Comparison of ENCODE assay signal across 22 cellular contexts in the genomic region with DNA sequence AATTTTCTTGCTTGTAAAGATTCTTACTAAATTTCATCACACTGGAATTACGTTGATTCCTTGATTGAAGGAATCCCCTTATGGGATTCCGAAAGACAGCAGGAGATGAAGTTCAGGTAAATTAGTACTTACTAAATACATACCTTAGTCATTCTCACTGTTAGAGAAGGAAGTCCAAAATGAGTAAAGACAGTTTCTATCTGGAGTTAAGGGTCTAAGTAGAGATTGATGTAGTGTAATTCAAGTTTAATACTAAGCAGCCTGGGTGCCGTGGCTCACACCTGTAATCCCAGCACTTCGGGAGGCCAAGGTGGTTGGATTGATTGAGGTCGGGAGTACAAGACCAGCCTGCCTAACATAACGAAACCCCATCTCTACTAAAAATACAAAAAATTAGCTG. TPM values are rescaled to one million over a fixed set of nuclear protein-coding genes. Genes with fewer than 3 reads are reported as not detected.
DNase-seq lines count a peak whose midpoint lies in the region; ATAC-seq and TF ChIP-seq lines count a peak whose summit lies in the region.
"Had no signal": no experiment of that assay in that cellular context is flagged by ENCODE, and none has a peak within 500 bp of the region (broad histone marks: within the 10 kb centered on the region; RNA-seq: fewer than 3 reads in every experiment).

No MANE protein-coding gene starts in this region.

- peak overlapping the region; percentile 42 for H3K4me2 ChIP-seq in Loucy (ENCODE audit: low read depth, low read length, poor library complexity, severe bottlenecking)

- no peaks in the 10 kb centered on the region for H3K9me2 ChIP-seq in Loucy (replicated peaks; ENCODE audit: low read depth, low read length)

- H3K36me3 ChIP-seq in Loucy (ENCODE audit: insufficient read depth, low read length): peaks cover 34% of the 10 kb centered on the region; the same call in 1 of the 2 replicates
- H3K36me3 ChIP-seq in gastroesophageal sphincter: peaks cover 0 to 57% of the 10 kb centered on the region in 2 donors

- peaks cover 37% of the 10 kb centered on the region for H3K4me1 Mint-ChIP-seq in activated naive CD4-positive, alpha-beta T cell treated with anti-CD3 and anti-CD28 coated beads, Interleukin-2, amount 10 ng/mL, durations not matched to agents 7 days and 5 days
- peaks cover 19 to 52% of the 10 kb centered on the region in 2 donors for H3K4me1 Mint-ChIP-seq in effector memory CD8-positive, alpha-beta T cell (ENCODE audit: low read depth in 2 of 2)
- peaks cover 46% of the 10 kb centered on the region for H3K4me1 Mint-ChIP-seq in stimulated activated memory B cell treated with anti-CD40 and anti-IgM and Interleukin-4, amounts not matched to agents 10 μg/mL and 1 μg/mL and 100 μg/mL, for 72 hours

- no peak for TF ChIP-seq EP300 in gastroesophageal sphincter (IDR thresholded peaks at IDR 0.05)

- peak overlapping the region; percentile 9 for H3K9ac ChIP-seq in Loucy (ENCODE audit: low read depth, low read length, poor library complexity, severe bottlenecking)
- H3K9ac ChIP-seq: parathyroid adenoma had no signal

- H3K36me3 Mint-ChIP-seq in activated naive CD4-positive, alpha-beta T cell treated with anti-CD3 and anti-CD28 coated beads, Interleukin-2, amount 50 U/mL, for 72 hours: no peaks in the 10 kb centered on the region
- H3K36me3 Mint-ChIP-seq in activated naive CD4-positive, alpha-beta T cell treated with anti-CD3 and anti-CD28 coated beads, Interleukin-2, amount 10 ng/mL, durations not matched to agents 7 days and 5 days: peaks cover 32% of the 10 kb centered on the region
- peaks cover 36% of the 10 kb centered on the region for H3K36me3 Mint-ChIP-seq in effector memory CD8-positive, alpha-beta T cell (ENCODE audit: insufficient read depth)
- H3K36me3 Mint-ChIP-seq in stimulated activated memory B cell treated with anti-CD40 and anti-IgM and Interleukin-4, amounts not matched to agents 10 μg/mL and 1 μg/mL and 100 μg/mL, for 72 hours: peaks cover 33% of the 10 kb centered on the region

- CTCF ChIA-PET in activated naive CD4-positive, alpha-beta T cell treated with anti-CD3 and anti-CD28 coated beads, Interleukin-2, amount 10 ng/mL, durations not matched to agents 7 days and 5 days (lab: Charles Lee): interaction anchor here (1.2 to 1.7 kb wide), 4 partner anchors 8 to 85 kb away, joined by 3 to 7 read pairs (median 4); a partner anchor contains a TSS

- no peaks in the 10 kb centered on the region for H3K9me3 Mint-ChIP-seq in activated naive CD4-positive, alpha-beta T cell treated with anti-CD3 and anti-CD28 coated beads, Interleukin-2, amount 50 U/mL, for 72 hours
- no peaks in the 10 kb centered on the region for H3K9me3 Mint-ChIP-seq in activated naive CD4-positive, alpha-beta T cell treated with anti-CD3 and anti-CD28 coated beads, Interleukin-2, amount 10 ng/mL, durations not matched to agents 7 days and 5 days
- H3K9me3 Mint-ChIP-seq in effector memory CD8-positive, alpha-beta T cell: no peaks in the 10 kb centered on the region
- no peaks in the 10 kb centered on the region for H3K9me3 Mint-ChIP-seq in stimulated activated memory B cell treated with anti-CD40 and anti-IgM and Interleukin-4, amounts not matched to agents 10 μg/mL and 1 μg/mL and 100 μg/mL, for 72 hours

- H3K4me1 ChIP-seq in Loucy (ENCODE audit: insufficient read depth, low read length, poor library complexity, severe bottlenecking) (peaks cover 46% of the 10 kb centered on the region), gastroesophageal sphincter (peaks cover 0 to 80% (median 0%) of the 10 kb centered on the region in 3 donors)

- H4K20me1 ChIP-seq in Loucy (ENCODE audit: insufficient read depth, low read length, poor library complexity, severe bottlenecking): peaks cover 81% of the 10 kb centered on the region

- TF ChIP-seq CTCF in Loucy (conservative IDR thresholded peaks at IDR 0.05; ENCODE audit: low read length) (no peak), gastroesophageal sphincter (IDR thresholded peaks at IDR 0.05) (no peak)

- H3K9me3 ChIP-seq in Loucy (ENCODE audit: insufficient read depth, low read depth, low read length) (no peaks in the 10 kb centered on the region), gastroesophageal sphincter (no peaks in the 10 kb centered on the region)
- H3K9me3 ChIP-seq: heart right ventricle, sigmoid colon had no signal

- no peaks in the 10 kb centered on the region for H3F3A ChIP-seq in Loucy (ENCODE audit: low read depth)

- 62 to 79% methylated on average over 3 to 6 of the region's 6 CpGs for WGBS in gastroesophageal sphincter (ENCODE audit: low coverage in 1 of 2), 2 donors

- H3K27ac ChIP-seq in gastroesophageal sphincter: no peak overlapping the region
- H3K27ac ChIP-seq: heart right ventricle, parathyroid adenoma, sigmoid colon had no signal

- no peak overlapping the region for H3K4me3 ChIP-seq in Loucy (ENCODE audit: low read length, poor library complexity, severe bottlenecking)
- no peak overlapping the region for H3K4me3 ChIP-seq in gastroesophageal sphincter
- H3K4me3 ChIP-seq: heart right ventricle, sigmoid colon, SK-N-MC had no signal

- H3K27me3 Mint-ChIP-seq in activated naive CD4-positive, alpha-beta T cell treated with anti-CD3 and anti-CD28 coated beads, Interleukin-2, amount 10 ng/mL, durations not matched to agents 7 days and 5 days: no peaks in the 10 kb centered on the region
- no peaks in the 10 kb centered on the region for H3K27me3 Mint-ChIP-seq in effector memory CD8-positive, alpha-beta T cell
- no peaks in the 10 kb centered on the region for H3K27me3 Mint-ChIP-seq in stimulated activated memory B cell treated with anti-CD40 and anti-IgM and Interleukin-4, amounts not matched to agents 10 μg/mL and 1 μg/mL and 100 μg/mL, for 72 hours

- DNase-seq in activated naive CD4-positive, alpha-beta T cell treated with anti-CD3 and anti-CD28 coated beads, Interleukin-2, amount 50 U/mL, for 72 hours (ENCODE audit: low spot score in 2 of 2): no peak
- DNase-seq in activated naive CD4-positive, alpha-beta T cell treated with anti-CD3 and anti-CD28 coated beads, Interleukin-2, amount 10 ng/mL, durations not matched to agents 7 days and 5 days: no peak
- DNase-seq in effector memory CD8-positive, alpha-beta T cell: no peak
- DNase-seq in SHP77 (lab: John Stamatoyannopoulos, UW): no peak
- DNase-seq: activated CD4-positive, alpha-beta T cell treated with anti-CD3 and anti-CD28 coated beads for 1 hour; activated gamma-delta T cell treated with Interleukin-2 at 50 U/mL for 16 hours; anterior cingulate cortex; GDM1; heart right ventricle; IMR-90; left colon; mesendoderm; NCI-H1436 treated with DMSO at 0.1 percent for 48 hours; NCI-H524; sigmoid colon; stimulated activated CD8-positive, alpha-beta memory T cell treated with anti-CD3 and anti-CD28 coated beads, Interleukin-4, amount 100 ng/mL, for 48 hours; substantia nigra had no signal

- peak in 1 of 2 donors; percentile 83 for ATAC-seq in activated naive CD4-positive, alpha-beta T cell treated with anti-CD3 and anti-CD28 coated beads, Interleukin-2, amount 50 U/mL, for 72 hours
- ATAC-seq in effector memory CD8-positive, alpha-beta T cell (replicated peaks): no peak
- ATAC-seq in stimulated activated memory B cell treated with anti-CD40 and anti-IgM and Interleukin-4, amounts not matched to agents 10 μg/mL and 1 μg/mL and 100 μg/mL, for 72 hours: no peak
- no peak for ATAC-seq in gastroesophageal sphincter
- ATAC-seq: heart right ventricle, left colon had no signal

- H3K4me3 Mint-ChIP-seq in activated naive CD4-positive, alpha-beta T cell treated with anti-CD3 and anti-CD28 coated beads, Interleukin-2, amount 10 ng/mL, durations not matched to agents 7 days and 5 days: no peak overlapping the region
- no peak overlapping the region for H3K4me3 Mint-ChIP-seq in effector memory CD8-positive, alpha-beta T cell
- H3K4me3 Mint-ChIP-seq in stimulated activated memory B cell treated with anti-CD40 and anti-IgM and Interleukin-4, amounts not matched to agents 10 μg/mL and 1 μg/mL and 100 μg/mL, for 72 hours: no peak overlapping the region

- peaks cover 99% of the 10 kb centered on the region for H3K79me2 ChIP-seq in Loucy (ENCODE audit: insufficient read depth, low read length)

- H3K27me3 ChIP-seq in Loucy (ENCODE audit: insufficient read depth, low read length, poor library complexity, severe bottlenecking) (no peaks in the 10 kb centered on the region), gastroesophageal sphincter (no peaks in the 10 kb centered on the region)
- H3K27me3 ChIP-seq: heart right ventricle, sigmoid colon had no signal

- peak overlapping the region; percentile 27 to 91 for H3K27ac Mint-ChIP-seq in activated naive CD4-positive, alpha-beta T cell treated with anti-CD3 and anti-CD28 coated beads, Interleukin-2, amount 50 U/mL, for 72 hours
- no peak overlapping the region for H3K27ac Mint-ChIP-seq in activated naive CD4-positive, alpha-beta T cell treated with anti-CD3 and anti-CD28 coated beads, Interleukin-2, amount 10 ng/mL, durations not matched to agents 7 days and 5 days
- H3K27ac Mint-ChIP-seq in effector memory CD8-positive, alpha-beta T cell: peak overlapping the region; percentile 65 to 83
- H3K27ac Mint-ChIP-seq in stimulated activated memory B cell treated with anti-CD40 and anti-IgM and Interleukin-4, amounts not matched to agents 10 μg/mL and 1 μg/mL and 100 μg/mL, for 72 hours: peak overlapping the region; percentile 26

- no peak for TF ChIP-seq POLR2A in gastroesophageal sphincter (IDR thresholded peaks at IDR 0.05)

- no peak overlapping the region for H2AFZ ChIP-seq in Loucy (ENCODE audit: low read length)
- H2AFZ ChIP-seq: parathyroid adenoma had no signal

RNA-seq across cellular contexts. Expression of a gene that starts 9.6 kb away (rescaled TPM):
- total RNA-seq in activated naive CD4-positive, alpha-beta T cell treated with anti-CD3 and anti-CD28 coated beads, Interleukin-2, amount 50 U/mL, for 72 hours: 100 to 1,000 TPM; 126 to 130 TPM
- 100 to 1,000 TPM in 2 of 4 donors, 10 to 100 TPM in 2; 66.6 to 126 (median 98.8) TPM for total RNA-seq in gastroesophageal sphincter

RNA-seq across cellular contexts. Expression of a gene that starts 10.1 kb away (rescaled TPM):
- total RNA-seq in activated naive CD4-positive, alpha-beta T cell treated with anti-CD3 and anti-CD28 coated beads, Interleukin-2, amount 50 U/mL, for 72 hours: 10 to 100 TPM; 53.8 to 75.7 TPM
- total RNA-seq in gastroesophageal sphincter: 10 to 100 TPM; 53.1 to 62.0 (median 58.9) TPM

RNA-seq across cellular contexts. Expression of a gene that starts 41.9 kb away (rescaled TPM):
- 100 to 1,000 TPM in 1 of 2 donors, 10 to 100 TPM in 1; 68.3 to 112 TPM for total RNA-seq in activated naive CD4-positive, alpha-beta T cell treated with anti-CD3 and anti-CD28 coated beads, Interleukin-2, amount 50 U/mL, for 72 hours
- total RNA-seq in gastroesophageal sphincter: 10 to 100 TPM; 14.4 to 39.1 (median 23.3) TPM

RNA-seq across cellular contexts. Expression of a gene that starts 43.7 kb away (rescaled TPM):
- total RNA-seq in activated naive CD4-positive, alpha-beta T cell treated with anti-CD3 and anti-CD28 coated beads, Interleukin-2, amount 50 U/mL, for 72 hours: 100 to 1,000 TPM; 129 to 137 TPM
- total RNA-seq in gastroesophageal sphincter: 100 to 1,000 TPM in 2 of 4 donors, 10 to 100 TPM in 2; 79.5 to 110 (median 95.7) TPM

RNA-seq across cellular contexts. Expression of a gene that starts 43.9 kb away (rescaled TPM):
- 10 to 100 TPM; 47.0 to 55.8 TPM for total RNA-seq in activated naive CD4-positive, alpha-beta T cell treated with anti-CD3 and anti-CD28 coated beads, Interleukin-2, amount 50 U/mL, for 72 hours
- 10 to 100 TPM; 36.3 to 53.2 (median 51.7) TPM for total RNA-seq in gastroesophageal sphincter
